In the genomic region with DNA sequence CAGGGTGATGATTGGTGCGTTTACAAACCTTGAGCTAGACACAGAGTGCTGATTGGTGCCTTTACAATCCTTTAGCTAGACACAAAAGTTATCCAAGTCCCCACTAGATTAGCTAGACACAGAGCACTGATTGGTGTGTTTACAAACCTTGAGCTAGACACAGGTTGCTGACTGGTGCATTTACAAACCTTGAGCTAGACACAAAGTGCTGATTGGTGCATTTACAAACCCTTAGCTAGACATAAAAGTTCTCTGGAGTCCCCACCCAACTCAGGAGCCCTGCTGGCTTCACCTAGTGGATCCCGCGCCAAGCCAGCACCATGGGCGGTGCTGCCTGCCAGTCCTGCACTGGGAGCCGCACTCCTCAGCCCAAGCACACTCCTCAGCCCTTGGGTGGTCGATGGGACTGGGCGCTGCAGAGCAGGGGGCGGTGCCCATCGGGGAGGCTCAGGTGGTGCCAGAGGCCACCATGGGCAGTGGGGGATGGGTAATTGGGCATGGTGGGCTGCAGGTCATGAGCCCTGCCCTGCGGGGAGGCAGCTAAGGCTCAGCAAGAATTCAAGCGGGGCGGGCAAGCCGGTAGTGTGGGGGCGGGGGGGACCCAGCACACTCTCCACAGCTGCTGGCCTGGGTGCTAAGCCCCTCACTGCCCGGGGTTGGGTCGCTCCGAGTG, we compare ENCODE assay signal across 8 cellular contexts. TPM values are rescaled to one million over a fixed set of nuclear protein-coding genes. Genes with fewer than 3 reads are reported as not detected.
DNase-seq lines count a peak whose midpoint lies in the region; ATAC-seq, FAIRE-seq and TF ChIP-seq lines count a peak whose summit lies in the region.
"Not testable (repeated sequence)": the region's sequence is repeated elsewhere in the genome, so short reads cannot be mapped to it uniquely, and the experiment has no call there.

No MANE protein-coding gene starts in this region.

- not testable (repeated sequence) for FAIRE-seq in A549 (lab: Jason Lieb, UNC); K562 (lab: Jason Lieb, UNC); kidney (lab: Jason Lieb, UNC); HepG2 (lab: Jason Lieb, UNC)

- not testable (repeated sequence) for H3K23ac ChIP-seq in mesenchymal stem cell (ENCODE audit: low read length in 2 of 2); trophoblast cell (ENCODE audit: low read length)

- not testable (repeated sequence) for H2AFZ ChIP-seq in K562 (ENCODE audit: low read depth, low read length); HepG2 (ENCODE audit: low read length); mesenchymal stem cell (ENCODE audit: low read depth, low read length); trophoblast cell (ENCODE audit: insufficient read depth, low read length, poor library complexity)

- H4K12ac ChIP-seq in trophoblast cell (ENCODE audit: low read depth, low read length), result not testable (repeated sequence)

- not testable (repeated sequence) for H3K4me2 ChIP-seq in A549; K562 (ENCODE audit: insufficient read depth, low read length); HepG2 (ENCODE audit: low read depth, low read length); mesenchymal stem cell (ENCODE audit: low read length, poor library complexity, severe bottlenecking); trophoblast cell (ENCODE audit: low read length)

- not testable (repeated sequence) for H3K4me1 ChIP-seq in A549; kidney (ENCODE audit: control insufficient read depth in 1 of 2, insufficient read depth in 1 of 2, low read depth in 1 of 2, low read length in 2 of 2); HepG2 (ENCODE audit: insufficient read depth, low read length); mesenchymal stem cell (ENCODE audit: control insufficient read depth, insufficient read depth, low read depth, low read length); upper lobe of right lung; aorta (ENCODE audit: control insufficient read depth in 1 of 2, insufficient read depth in 2 of 2, low read length in 2 of 2)
- H3K4me1 ChIP-seq in K562 (replicated peaks in 1 of 2; ENCODE audit: control insufficient read depth in 2 of 2, insufficient read depth in 2 of 2, low read length in 2 of 2) (peaks cover 0 to 11% of the 10 kb centered on the region in 2 experiments; a peak in 1 of 5 replicates), trophoblast cell (ENCODE audit: control insufficient read depth in 1 of 2, insufficient read depth in 2 of 2, low read length in 2 of 2) (peaks cover 7 to 11% of the 10 kb centered on the region in 2 experiments)

- H2BK120ac ChIP-seq in mesenchymal stem cell (ENCODE audit: low read depth, low read length); trophoblast cell (ENCODE audit: insufficient read depth, low read length, poor library complexity): not testable (repeated sequence)

- not testable (repeated sequence) for H2BK12ac ChIP-seq in mesenchymal stem cell (ENCODE audit: low read length in 2 of 2); trophoblast cell (ENCODE audit: low read length)

- not testable (repeated sequence) for H3K4me3 ChIP-seq in A549; K562; kidney (ENCODE audit: low read length in 2 of 2); HepG2 (replicated peaks in 1 of 3; ENCODE audit: insufficient read depth in 1 of 3, low read depth in 2 of 3, low read length in 3 of 3); upper lobe of right lung; aorta (ENCODE audit: low read length in 2 of 2)
- H3K4me3 ChIP-seq in mesenchymal stem cell (ENCODE audit: insufficient read depth in 1 of 2, low read depth in 1 of 2, low read length in 2 of 2) (peak overlapping the region in 1 of 2 experiments; percentile 9), trophoblast cell (ENCODE audit: low read depth, low read length) (peak overlapping the region; percentile 4)

- H3K36me3 ChIP-seq in K562 (ENCODE audit: control insufficient read depth, insufficient read depth, low read length); kidney (ENCODE audit: control insufficient read depth in 1 of 2, insufficient read depth in 2 of 2, low read length in 2 of 2); HepG2 (replicated peaks in 1 of 2; ENCODE audit: control insufficient read depth in 1 of 2, insufficient read depth in 2 of 2, low read length in 2 of 2); mesenchymal stem cell (ENCODE audit: control insufficient read depth in 1 of 2, insufficient read depth in 2 of 2, low read depth in 1 of 2, low read length in 2 of 2); trophoblast cell (ENCODE audit: control insufficient read depth in 1 of 2, insufficient read depth in 2 of 2, low read length in 2 of 2); upper lobe of right lung; aorta (ENCODE audit: control insufficient read depth in 1 of 2, insufficient read depth in 2 of 2, low read length in 1 of 2): not testable (repeated sequence)

- peak overlapping the region; percentile 50 for H4K91ac ChIP-seq in mesenchymal stem cell (ENCODE audit: low read length)
- not testable (repeated sequence) for H4K91ac ChIP-seq in trophoblast cell (ENCODE audit: low read depth, low read length)

- not testable (repeated sequence) for H3K4ac ChIP-seq in mesenchymal stem cell (ENCODE audit: low read depth in 1 of 2, low read length in 2 of 2); trophoblast cell (ENCODE audit: low read depth, low read length)

- DNase-seq in A549 (ENCODE audit: low read depth in 1 of 2, low spot score in 1 of 2); K562 (ENCODE audit: extremely low read depth in 1 of 4, low spot score in 3 of 4); HepG2 (ENCODE audit: low spot score); mesenchymal stem cell; trophoblast cell; upper lobe of right lung; aorta: not testable (repeated sequence)
- DNase-seq in kidney, result peak; percentile 60

- H3K14ac ChIP-seq in mesenchymal stem cell (ENCODE audit: low read length in 2 of 2); trophoblast cell (ENCODE audit: low read length): not testable (repeated sequence)

- H3K9ac ChIP-seq in K562 (ENCODE audit: insufficient read depth in 1 of 2, low read depth in 2 of 2, low read length in 2 of 2); kidney (ENCODE audit: low read length in 2 of 2); HepG2 (ENCODE audit: insufficient read depth, low read depth, low read length); mesenchymal stem cell (ENCODE audit: low read length); trophoblast cell (ENCODE audit: low read length): not testable (repeated sequence)

- H3K9me1 ChIP-seq in K562 (ENCODE audit: control insufficient read depth, insufficient read depth, low read length), result not testable (repeated sequence)

- POLR2A ChIA-PET in A549 (lab: Yijun Ruan, JAX); HepG2 (lab: Yijun Ruan, JAX): not testable (repeated sequence)
- POLR2A ChIA-PET in K562 (lab: Yijun Ruan, JAX), result interaction anchor here (0.6 to 1.5 kb wide), 5 partner anchors 14 to 40 kb away, joined by 3 to 6 read pairs (median 3); a partner anchor contains a TSS

- in situ Hi-C loops in K562 (cut with MboI); HepG2 (cut with HindIII; ENCODE audit: extremely low pct_ligation_motif_present, low pct_unique_long_range_greater_than_20kb): not testable (repeated sequence)

- not testable (repeated sequence) for H3K79me1 ChIP-seq in mesenchymal stem cell (replicated peaks; ENCODE audit: low read length, poor library complexity, severe bottlenecking)
- H3K79me1 ChIP-seq in trophoblast cell (ENCODE audit: low read length), result peaks cover 14% of the 10 kb centered on the region

- not testable (repeated sequence) for H3K79me2 ChIP-seq in K562 (ENCODE audit: control insufficient read depth, insufficient read depth, low read length); HepG2 (ENCODE audit: insufficient read depth, low read length); trophoblast cell (ENCODE audit: control insufficient read depth, insufficient read depth, low read length, poor library complexity)

- H2BK5ac ChIP-seq in mesenchymal stem cell (ENCODE audit: low read depth, low read length, poor library complexity, severe bottlenecking); trophoblast cell (ENCODE audit: low read depth, low read length, poor library complexity): not testable (repeated sequence)

- H3K18ac ChIP-seq in mesenchymal stem cell (ENCODE audit: low read depth in 1 of 2, low read length in 2 of 2); trophoblast cell (ENCODE audit: low read length): not testable (repeated sequence)

- not testable (repeated sequence) for H4K8ac ChIP-seq in mesenchymal stem cell (ENCODE audit: low read length); trophoblast cell (ENCODE audit: low read depth, low read length)

- not testable (repeated sequence) for TF ChIP-seq POLR2A in A549 (IDR thresholded peaks at IDR 0.05; ENCODE audit: low read length); K562 (conservative IDR thresholded peaks at IDR 0.05); HepG2 (IDR thresholded peaks at IDR 0.05; ENCODE audit: insufficient read depth in 1 of 2, low read depth in 2 of 2, low read length in 2 of 2)

- TF ChIP-seq EP300 in A549 (IDR thresholded peaks at IDR 0.05); K562 (IDR thresholded peaks at IDR 0.05; ENCODE audit: low read length); HepG2 (IDR thresholded peaks at IDR 0.05; ENCODE audit: low read depth in 2 of 2, low read length in 2 of 2); HepG2 (CRISPR knock-in tag; IDR thresholded peaks at IDR 0.05; ENCODE audit: borderline replicate concordance): not testable (repeated sequence)

- not testable (repeated sequence) for TF ChIP-seq CTCF in A549 (IDR thresholded peaks at IDR 0.05); K562 (IDR thresholded peaks at IDR 0.05 in 2 of 3, conservative IDR thresholded peaks at IDR 0.05 in 1 of 3; ENCODE audit: insufficient read depth in 2 of 3, low read depth in 1 of 3, low read length in 3 of 3); kidney (IDR thresholded peaks at IDR 0.05; ENCODE audit: borderline replicate concordance, extremely low read depth, insufficient read depth); HepG2 (CRISPR knock-in tag; IDR thresholded peaks at IDR 0.05); upper lobe of right lung (IDR thresholded peaks at IDR 0.05)

- not testable (repeated sequence) for TF ChIP-seq RAD21 in A549 (conservative IDR thresholded peaks at IDR 0.05 in 1 of 2, IDR thresholded peaks at IDR 0.05 in 1 of 2); K562 (CRISPR knock-in tag; conservative IDR thresholded peaks at IDR 0.05 in 1 of 2, IDR thresholded peaks at IDR 0.05 in 1 of 2); HepG2 (CRISPR knock-in tag; IDR thresholded peaks at IDR 0.05)

- H3K27me3 ChIP-seq in K562 (ENCODE audit: control insufficient read depth in 2 of 2, insufficient read depth in 2 of 2, low read length in 2 of 2); HepG2 (ENCODE audit: control insufficient read depth in 1 of 2, insufficient read depth in 2 of 2, low read length in 2 of 2); mesenchymal stem cell (ENCODE audit: control insufficient read depth in 1 of 2, insufficient read depth in 1 of 2, low read length in 2 of 2); trophoblast cell (ENCODE audit: insufficient read depth, low read length); upper lobe of right lung; aorta (ENCODE audit: control insufficient read depth in 1 of 2, insufficient read depth in 2 of 2, low read length in 1 of 2): not testable (repeated sequence)

- not testable (repeated sequence) for H4K20me1 ChIP-seq in K562 (replicated peaks; ENCODE audit: control insufficient read depth, insufficient read depth, low read length); HepG2 (ENCODE audit: insufficient read depth, low read length)

- CTCF ChIA-PET in A549 (lab: Yijun Ruan, JAX), result interaction anchor here (1.6 to 4.8 kb wide), 2 partner anchors 14 to 42 kb away, joined by 5 to 19 read pairs; a partner anchor contains a TSS
- CTCF ChIA-PET in K562 (lab: Yijun Ruan, JAX; ENCODE audit: low intra/inter-chr PET ratio); HepG2 (lab: Yijun Ruan, JAX; ENCODE audit: low intra/inter-chr PET ratio, low total read pairs): not testable (repeated sequence)

- ATAC-seq in A549, K562: not testable (repeated sequence)
- ATAC-seq in HepG2 (peak; percentile 33; the same call in 2 of the 3 replicates), upper lobe of right lung (peak; percentile 38), aorta (ENCODE audit: low FRiP score) (peak; percentile 15)

- not testable (repeated sequence) for H2AK5ac ChIP-seq in mesenchymal stem cell (ENCODE audit: low read length, severe bottlenecking); trophoblast cell (ENCODE audit: low read length)

- H3K27ac ChIP-seq in A549; K562 (ENCODE audit: extremely low read depth, low read depth, low read length); kidney (ENCODE audit: low read depth in 2 of 2, low read length in 2 of 2); HepG2 (ENCODE audit: extremely low read length, insufficient read depth, low read length); mesenchymal stem cell (ENCODE audit: low read length, poor library complexity, severe bottlenecking); trophoblast cell (ENCODE audit: low read depth, low read length); upper lobe of right lung; aorta (ENCODE audit: low read depth in 1 of 2, low read length in 2 of 2): not testable (repeated sequence)

- WGBS in A549 (ENCODE audit: missing lambda C conversion rate), result 46% methylated on average over 9 of the region's 17 CpGs
- WGBS in K562 (ENCODE audit: insufficient coverage, low coverage, missing lambda C conversion rate), result 27% methylated on average over 16 of the region's 17 CpGs
- 87% methylated on average over 10 of the region's 17 CpGs for WGBS in HepG2 (ENCODE audit: low lambda C conversion rate)
- WGBS in mesenchymal stem cell, result 95% methylated on average over 15 of the region's 17 CpGs
- no CpG with 5 or more reads among the region's 17 CpGs for WGBS in trophoblast cell (ENCODE audit: extremely low coverage, insufficient coverage, insufficient read length)
- 93 to 95% methylated on average over 17 of the region's 17 CpGs for WGBS in aorta, 2 donors

- not testable (repeated sequence) for BruUV-seq in K562 (replicated peaks; lab: Mats Ljungman, UMichigan); HepG2 (replicated peaks; lab: Mats Ljungman, UMichigan)

- not testable (repeated sequence) for H2BK15ac ChIP-seq in mesenchymal stem cell (ENCODE audit: low read depth, poor library complexity, severe bottlenecking)

- H3K9me3 ChIP-seq in A549 (peaks cover 69% of the 10 kb centered on the region), K562 (replicated peaks; ENCODE audit: control insufficient read depth, insufficient read depth, low read depth, low read length) (peaks cover 33% of the 10 kb centered on the region), kidney (ENCODE audit: control insufficient read depth in 1 of 2, low read length in 2 of 2) (peaks cover 7 to 31% of the 10 kb centered on the region in 2 donors), HepG2 (ENCODE audit: low read length) (peaks cover 44% of the 10 kb centered on the region), mesenchymal stem cell (ENCODE audit: control insufficient read depth, low read length) (peaks cover 55% of the 10 kb centered on the region), trophoblast cell (ENCODE audit: insufficient read depth, low read depth, low read length) (peaks cover 16% of the 10 kb centered on the region), upper lobe of right lung (peaks cover 28% of the 10 kb centered on the region), aorta (ENCODE audit: control insufficient read depth, low read length) (peaks cover 17% of the 10 kb centered on the region)

- intact Hi-C loops in K562 (cut with micrococcal nuclease); kidney (cut with DNase I); HepG2 (cut with micrococcal nuclease; ENCODE audit: unreplicated experiment); upper lobe of right lung (cut with DNase I); aorta (cut with DNase I): not testable (repeated sequence)

RNA-seq across cellular contexts. Expression of a gene that starts 13.9 kb away (rescaled TPM):
- polyA plus RNA-seq in A549 (2011; rRNA removed) (137 and 179 TPM in 2 replicates), A549 (2017; fragmentation: RNase III; extraction: RNeasy Plus Mini Kit Qiagen cat#74134 plus additional on column Dnase treatment) (90.1 to 91.7 TPM (median 90.5 TPM) in 3 replicates), K562 (2011; rRNA removed) (180 and 239 TPM in 2 replicates), K562 (2014; fragmentation: Illumina TruSeq; extraction: Trizol) (146 and 153 TPM in 2 replicates), K562 (2014; fragmentation: Nextera tagmentation; extraction: Ambion mirVana) (10 to 100 TPM; 27.4 to 29.9 TPM), K562 (2014; rRNA removed) (93.4 and 101 TPM in 2 replicates), kidney (ENCODE audit: insufficient read depth, low read depth, low replicate concordance) (40.4 TPM), HepG2 (2011; rRNA removed) (190 and 239 TPM in 2 replicates), aorta (10 to 100 TPM; 34.9 to 38.9 TPM)
- 98.1 and 112 TPM in 2 replicates for polyA plus RNA-seq in A549 (2012; cell fraction: cytosol; rRNA removed)
- 85.7 and 89.3 TPM in 2 replicates for polyA plus RNA-seq in A549 (2012; cell fraction: nucleus; rRNA removed)
- 98.7 and 108 TPM in 2 replicates for polyA minus RNA-seq in A549 (2011; rRNA and poly(A)+ RNA removed)
- 76.1 and 136 TPM in 2 replicates for total RNA-seq in K562 (2011; cell fraction: chromatin; rRNA removed; ENCODE audit: low replicate concordance)
- 56.1 and 58.7 TPM in 2 replicates for total RNA-seq in K562 (2011; cell fraction: nucleolus; rRNA removed)
- 70.5 and 94.6 TPM in 2 replicates for total RNA-seq in K562 (2011; cell fraction: nucleoplasm; rRNA removed)
- total RNA-seq in K562 (2014; rRNA removed) (59.6 and 61.8 TPM in 2 replicates), K562 (2014; rRNA removed; fragmentation: Illumina TruSeq; extraction: Trizol) (46.1 and 55.9 TPM in 2 replicates), K562 (2015; rRNA removed; fragmentation: Illumina TruSeq; extraction: Trizol) (52.3 and 54.1 TPM in 2 replicates), K562 (2021) (96.9 and 98.9 TPM in 2 replicates), kidney (70.4 TPM), HepG2 (2016; rRNA removed; fragmentation: Illumina TruSeq; extraction: Trizol) (97.3 and 103 TPM in 2 replicates), upper lobe of right lung (69.7 TPM), aorta (10 to 100 TPM; 74.6 to 77.1 TPM)
- polyA plus RNA-seq in K562 (2011; cell fraction: cytosol; rRNA removed), result 271 and 294 TPM in 2 replicates
- polyA plus RNA-seq in K562 (2011; cell fraction: nucleus; rRNA removed), result 85.4 and 108 TPM in 2 replicates
- 81.8 and 88.5 TPM in 2 replicates for polyA plus RNA-seq in K562 (2012)
- polyA minus RNA-seq in K562 (2011; rRNA and poly(A)+ RNA removed), result 199 and 207 TPM in 2 replicates
- 61.5 and 71.4 TPM in 2 replicates for polyA minus RNA-seq in K562 (2011; cell fraction: cytosol; rRNA and poly(A)+ RNA removed)
- polyA minus RNA-seq in K562 (2011; cell fraction: nucleus; rRNA and poly(A)+ RNA removed), result 47.5 and 82.2 TPM in 2 replicates
- 22.0 and 22.8 TPM in 2 replicates for total RNA-seq in HepG2 (2016; cell fraction: cytosol; rRNA removed; fragmentation: Illumina TruSeq; extraction: Trizol; ENCODE audit: low read depth)
- 82.8 and 104 TPM in 2 replicates for total RNA-seq in HepG2 (2016; cell fraction: insoluble cytoplasmic fraction; rRNA removed; fragmentation: Illumina TruSeq; extraction: Trizol)
- 51.0 and 56.4 TPM in 2 replicates for total RNA-seq in HepG2 (2016; cell fraction: membrane; rRNA removed; fragmentation: Illumina TruSeq; extraction: Trizol)
- total RNA-seq in HepG2 (2016; cell fraction: nucleus; rRNA removed; fragmentation: Illumina TruSeq; extraction: Trizol), result 78.9 and 79.4 TPM in 2 replicates
- 210 and 213 TPM in 2 replicates for polyA plus RNA-seq in HepG2 (2011; cell fraction: cytosol; rRNA removed)
- 82.9 and 100 TPM in 2 replicates for polyA plus RNA-seq in HepG2 (2011; cell fraction: nucleus; rRNA removed)
- 89.3 and 114 TPM in 2 replicates for polyA plus RNA-seq in HepG2 (2012)
- 27.3 and 29.3 TPM in 2 replicates for polyA plus RNA-seq in HepG2 (2016; cell fraction: cytosol; fragmentation: Illumina TruSeq; extraction: Trizol; ENCODE audit: low read depth)
- polyA plus RNA-seq in HepG2 (2016; cell fraction: insoluble cytoplasmic fraction; fragmentation: Illumina TruSeq; extraction: Trizol; ENCODE audit: low read depth), result 157 and 193 TPM in 2 replicates
- polyA plus RNA-seq in HepG2 (2016; cell fraction: membrane; fragmentation: Illumina TruSeq; extraction: Trizol; ENCODE audit: low read depth), result 52.8 and 61.7 TPM in 2 replicates
- 107 and 115 TPM in 2 replicates for polyA plus RNA-seq in HepG2 (2016; cell fraction: nucleus; fragmentation: Illumina TruSeq; extraction: Trizol; ENCODE audit: insufficient read depth, low read depth)
- 108 and 236 TPM in 2 replicates for polyA minus RNA-seq in HepG2 (2011; rRNA and poly(A)+ RNA removed; ENCODE audit: low replicate concordance)
- polyA minus RNA-seq in HepG2 (2011; cell fraction: cytosol; rRNA and poly(A)+ RNA removed), result 74.6 and 85.1 TPM in 2 replicates
- 157 and 204 TPM in 2 replicates for polyA minus RNA-seq in HepG2 (2011; cell fraction: nucleus; rRNA and poly(A)+ RNA removed)
- polyA plus RNA-seq in mesenchymal stem cell (2013, experiment 1 of 2), result 132 TPM
- polyA plus RNA-seq in mesenchymal stem cell (2013, experiment 2 of 2), result 130 TPM
- polyA plus RNA-seq in trophoblast cell (2013), result 158 and 169 TPM in 2 replicates
